8 cellular contexts compared by ENCODE assay signal in the genomic region with DNA sequence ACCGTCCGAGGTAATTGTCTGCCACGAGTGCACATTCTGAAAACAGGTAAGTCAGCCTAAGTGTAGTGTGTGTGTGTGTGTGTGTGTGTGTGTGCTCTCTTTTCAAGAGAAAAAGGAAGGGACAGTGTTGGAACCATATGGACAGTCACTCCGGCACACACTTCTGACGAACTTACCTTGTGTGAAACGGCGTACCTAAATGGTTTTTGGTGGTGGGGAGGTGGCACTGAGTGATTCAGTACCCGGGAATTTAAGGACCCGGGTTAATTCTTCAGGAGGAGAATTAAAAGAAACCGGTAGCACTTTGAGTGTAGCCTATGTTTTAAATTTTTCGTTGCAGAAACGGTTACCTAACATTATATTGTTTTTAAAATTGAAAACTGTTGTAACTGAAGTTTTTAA. TPM values are rescaled to one million over a fixed set of nuclear protein-coding genes. Genes with fewer than 3 reads are reported as not detected.
DNase-seq lines count a peak whose midpoint lies in the region; ATAC-seq, FAIRE-seq and TF ChIP-seq lines count a peak whose summit lies in the region.

No MANE protein-coding gene starts in this region.

- DNase-seq in A549 (ENCODE audit: low read depth in 1 of 2, low spot score in 1 of 2) (peak in 1 of 2 experiments; percentile 18), astrocyte of the spinal cord (ENCODE audit: low read depth, low spot score) (no peak), right lobe of liver (no peak), type B pancreatic cell (ENCODE audit: extremely low spot score, unreplicated experiment) (no peak), germinal center (ENCODE audit: low spot score) (no peak), COR-L47 (lab: John Stamatoyannopoulos, UW) (no peak)
- no peak for DNase-seq in activated CD8-positive, alpha-beta memory T cell treated with anti-CD3 and anti-CD28 coated beads for 24 hours

- peak overlapping the region; percentile 87 for H3K4me2 ChIP-seq in A549

- H3K27me3 Mint-ChIP-seq in type B pancreatic cell: no peaks in the 10 kb centered on the region

- peak overlapping the region; percentile 100 for H3K4me3 Mint-ChIP-seq in type B pancreatic cell

- TF ChIP-seq RAD21 in A549 (conservative IDR thresholded peaks at IDR 0.05 in 1 of 2, IDR thresholded peaks at IDR 0.05 in 1 of 2): no peak

- peaks cover 0 to 30% (median 8%) of the 10 kb centered on the region in 4 donors for H3K36me3 ChIP-seq in right lobe of liver

- peaks cover 21% of the 10 kb centered on the region for H3K36me3 Mint-ChIP-seq in type B pancreatic cell

- H3K27me3 ChIP-seq in right lobe of liver: no peaks in the 10 kb centered on the region

- H3K4me1 Mint-ChIP-seq in type B pancreatic cell (ENCODE audit: unreplicated experiment): peaks cover 11% of the 10 kb centered on the region

- peaks cover 26% of the 10 kb centered on the region; the same call in 2 of the 3 replicates for H3K4me1 ChIP-seq in A549
- H3K4me1 ChIP-seq in right lobe of liver: peaks cover 0 to 19% (median 8%) of the 10 kb centered on the region in 4 donors

- H3K9me3 ChIP-seq in A549 (no peaks in the 10 kb centered on the region), right lobe of liver (no peaks in the 10 kb centered on the region)

- intact Hi-C loops in right lobe of liver (cut with DNase I): no loop called here

- H3K4me3 ChIP-seq in A549: peak overlapping the region; percentile 92
- peak overlapping the region; percentile 97 for H3K4me3 ChIP-seq in astrocyte of the spinal cord (ENCODE audit: low read depth, low read length)
- peak overlapping the region; percentile 80 to 89 (median 81) for H3K4me3 ChIP-seq in right lobe of liver

- ATAC-seq in A549 (peak; percentile 35 to 47), HG02981 (IDR thresholded peaks at IDR 0.05; ENCODE audit: unreplicated experiment) (peak; percentile 4), right lobe of liver (peak; percentile 14 to 24 (median 20))

- 0 out of 2 replicates have a peak, but pooled peaks have one; percentile 61 for TF ChIP-seq POLR2A in A549 (IDR thresholded peaks at IDR 0.05; ENCODE audit: low read length)
- no peak for TF ChIP-seq POLR2A in right lobe of liver (IDR thresholded peaks at IDR 0.05)

- H3K27ac Mint-ChIP-seq in type B pancreatic cell: peak overlapping the region; percentile 100

- no peaks in the 10 kb centered on the region for H3K9me3 Mint-ChIP-seq in type B pancreatic cell

- TF ChIP-seq CTCF in A549 (IDR thresholded peaks at IDR 0.05): no peak
- TF ChIP-seq CTCF in astrocyte of the spinal cord (IDR thresholded peaks at IDR 0.05; ENCODE audit: low read depth, low read length): no peak
- no peak for TF ChIP-seq CTCF in right lobe of liver (IDR thresholded peaks at IDR 0.05)
- no peak for TF ChIP-seq CTCF in type B pancreatic cell (conservative IDR thresholded peaks at IDR 0.05)

- in situ Hi-C loops in astrocyte of the spinal cord (cut with HindIII; ENCODE audit: low sequenced_read_pairs): no loop called here

- WGBS in A549 (ENCODE audit: missing lambda C conversion rate): 3% methylated on average over 12 of the region's 12 CpGs
- WGBS in right lobe of liver (ENCODE audit: insufficient coverage, low coverage, low lambda C conversion rate, missing lambda C conversion rate): under 1% methylated on average over 12 of the region's 12 CpGs

- CTCF ChIA-PET in A549 (lab: Yijun Ruan, JAX): interaction anchor here (0.6 to 2.3 kb wide), 27 partner anchors 9 to 610 kb away, joined by 3 to 18 read pairs (median 4); no protein-coding TSS in a partner anchor

- no peak for FAIRE-seq in A549 (lab: Jason Lieb, UNC)

- no peak for TF ChIP-seq EP300 in A549 (IDR thresholded peaks at IDR 0.05)

- H3K27ac ChIP-seq in A549 (peak overlapping the region; percentile 82 to 93), right lobe of liver (peak overlapping the region; percentile 91 to 94 (median 94))

- POLR2A ChIA-PET in A549 (lab: Yijun Ruan, JAX): interaction anchor here (0.9 to 1.6 kb wide), 3 partner anchors 12 to 307 kb away, joined by 3 to 9 read pairs (median 4); no protein-coding TSS in a partner anchor

TF ChIP-seq in A549, 52 proteins besides CTCF, POLR2A, EP300 and RAD21:
- TF ChIP-seq PHF8 (IDR thresholded peaks at IDR 0.05; ENCODE audit: borderline replicate concordance, low read depth) (no peak; the same call in 1 of the 2 replicates), FOSL2 (IDR thresholded peaks at IDR 0.05) (no peak), FOSL2 (CRISPR knock-in tag; IDR thresholded peaks at IDR 0.05) (peak; percentile 10; the same call in 1 of the 2 replicates), SREBF2 (IDR thresholded peaks at IDR 0.05) (no peak), JUNB (IDR thresholded peaks at IDR 0.05) (no peak)

RNA-seq across cellular contexts. Expression of a gene that starts 0.3 kb away (rescaled TPM):
- 25.2 and 34.9 TPM in 2 replicates for polyA plus RNA-seq in A549 (2011; rRNA removed)
- 5.4 and 5.7 TPM in 2 replicates for polyA plus RNA-seq in A549 (2012; cell fraction: cytosol; rRNA removed)
- polyA plus RNA-seq in A549 (2012; cell fraction: nucleus; rRNA removed): 4.0 and 4.8 TPM in 2 replicates
- 17.1 to 18.1 TPM (median 18.0 TPM) in 3 replicates for polyA plus RNA-seq in A549 (2017; fragmentation: RNase III; extraction: RNeasy Plus Mini Kit Qiagen cat#74134 plus additional on column Dnase treatment)
- 6.3 and 6.8 TPM in 2 replicates for polyA minus RNA-seq in A549 (2011; rRNA and poly(A)+ RNA removed)
- total RNA-seq in right lobe of liver: 10 to 100 TPM; 13.0 to 16.7 (median 14.7) TPM
- total RNA-seq in type B pancreatic cell (ENCODE audit: low replicate concordance): 17.7 and 22.3 TPM in 2 replicates

RNA-seq across cellular contexts. Expression of a gene that starts 0.9 kb away (rescaled TPM):
- polyA plus RNA-seq in A549 (2011; rRNA removed) (93.2 and 138 TPM in 2 replicates), A549 (2017; fragmentation: RNase III; extraction: RNeasy Plus Mini Kit Qiagen cat#74134 plus additional on column Dnase treatment) (41.5 to 49.6 TPM (median 49.0 TPM) in 3 replicates)
- polyA plus RNA-seq in A549 (2012; cell fraction: cytosol; rRNA removed): 35.9 and 39.9 TPM in 2 replicates
- 82.7 and 98.5 TPM in 2 replicates for polyA plus RNA-seq in A549 (2012; cell fraction: nucleus; rRNA removed)
- 146 and 152 TPM in 2 replicates for polyA minus RNA-seq in A549 (2011; rRNA and poly(A)+ RNA removed)
- total RNA-seq in right lobe of liver (10 to 100 TPM; 19.0 to 35.9 (median 31.8) TPM), type B pancreatic cell (ENCODE audit: low replicate concordance) (92.1 and 111 TPM in 2 replicates)
